In the genomic region with DNA sequence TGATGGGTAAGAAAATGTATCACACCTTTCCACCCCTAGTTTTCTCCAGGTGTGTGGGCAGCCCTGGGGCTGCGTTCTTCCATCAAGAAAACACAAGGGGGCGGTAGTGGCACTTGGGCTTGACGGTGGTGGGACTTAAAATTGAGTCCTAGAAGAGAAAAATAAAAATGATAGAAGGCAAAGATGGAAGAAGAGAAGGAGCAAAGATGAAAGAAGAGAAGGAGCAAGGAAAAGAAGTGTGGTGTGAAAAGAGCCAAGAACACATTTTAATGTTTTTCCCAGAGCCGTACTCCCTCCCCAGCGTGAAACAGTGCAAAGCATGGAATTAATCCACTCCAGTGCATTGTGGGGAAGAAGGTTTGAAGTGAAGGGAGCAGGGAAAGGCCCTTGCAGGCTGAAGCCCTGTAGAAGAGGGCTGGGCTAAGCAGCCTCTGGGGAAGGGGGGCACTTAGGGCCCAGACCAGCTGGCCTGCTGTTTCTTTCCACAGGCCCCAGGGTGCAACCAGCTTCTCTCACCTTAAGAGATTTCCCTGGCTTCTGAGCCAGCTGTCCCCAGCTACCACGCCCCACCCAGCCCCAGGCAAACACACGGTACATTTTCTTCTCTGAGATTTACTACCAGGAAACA, we compare ENCODE assay signal across 8 cellular contexts.
DNase-seq lines count a peak whose midpoint lies in the region; FAIRE-seq and TF ChIP-seq lines count a peak whose summit lies in the region.

No MANE protein-coding gene starts in this region.

- no peak for FAIRE-seq in urothelium cell line (lab: Jason Lieb, UNC)

- H3K79me2 ChIP-seq in neural cell (replicated peaks; ENCODE audit: insufficient read depth, low read length): no peaks in the 10 kb centered on the region

- no peak overlapping the region for H3K27ac ChIP-seq in neural cell (ENCODE audit: low read length)

- H3K4me2 ChIP-seq in neural cell (ENCODE audit: low read length): no peak overlapping the region

- no peaks in the 10 kb centered on the region for H3K9me2 ChIP-seq in neural cell (ENCODE audit: insufficient read depth, low read length)

- H3K4me3 Mint-ChIP-seq in CD14-positive monocyte: no peak overlapping the region
- H3K4me3 Mint-ChIP-seq in activated CD4-positive, alpha-beta memory T cell treated with anti-CD3 and anti-CD28 coated beads for 36 hours: no peak overlapping the region

- H3K9me3 ChIP-seq in HAP-1 (no peaks in the 10 kb centered on the region), neural cell (ENCODE audit: low read length) (no peaks in the 10 kb centered on the region)

- H3K4me1 ChIP-seq in HAP-1: peaks cover 5% of the 10 kb centered on the region

- no peaks in the 10 kb centered on the region for H3K4me1 Mint-ChIP-seq in CD14-positive monocyte
- no peaks in the 10 kb centered on the region for H3K4me1 Mint-ChIP-seq in activated CD4-positive, alpha-beta memory T cell treated with anti-CD3 and anti-CD28 coated beads for 36 hours (ENCODE audit: low read depth)

- TF ChIP-seq EP300 in neural cell (conservative IDR thresholded peaks at IDR 0.05; ENCODE audit: poor library complexity, severe bottlenecking): no peak

- peak; percentile 48 for DNase-seq in CD14-positive monocyte (ENCODE audit: low spot score)
- peak; percentile 50 to 72 for DNase-seq in HAP-1 (ENCODE audit: low spot score in 2 of 2)
- DNase-seq in NCI-H2107 (lab: John Stamatoyannopoulos, UW): peak; percentile 37
- DNase-seq in activated CD4-positive, alpha-beta memory T cell treated with anti-CD3 and anti-CD28 coated beads for 36 hours: peak; percentile 54
- DNase-seq in fibroblast of mammary gland (ENCODE audit: low read depth): peak; percentile 59
- peak; percentile 29 for DNase-seq in urothelium cell line (ENCODE audit: low spot score)
- DNase-seq in NCI-H226: no peak

- no peak overlapping the region for H3K27ac Mint-ChIP-seq in CD14-positive monocyte
- H3K27ac Mint-ChIP-seq in activated CD4-positive, alpha-beta memory T cell treated with anti-CD3 and anti-CD28 coated beads for 36 hours: no peak overlapping the region

- no peak overlapping the region for H3K9ac ChIP-seq in neural cell (ENCODE audit: low read length)

- intact Hi-C loops in CD14-positive monocyte (cut with micrococcal nuclease): loop anchor here (5.0 to 10.0 kb wide), 3 partner anchors 259 to 496 kb away; partner anchors contain the start of gene RNF152 (in 1 of the 2)
- intact Hi-C loops in activated CD4-positive, alpha-beta memory T cell treated with anti-CD3 and anti-CD28 coated beads for 36 hours (cut with micrococcal nuclease): loop anchor here (1.0 to 2.0 kb wide), 2 partner anchors 257 to 495 kb away; partner anchors contain the start of gene RNF152

- CTCF ChIA-PET in activated CD4-positive, alpha-beta memory T cell treated with anti-CD3 and anti-CD28 coated beads for 36 hours (lab: Charles Lee): interaction anchor here (0.7 to 8.5 kb wide), 13 partner anchors 10 to 496 kb away, joined by 3 to 81 read pairs (median 4); no protein-coding TSS in a partner anchor

- TF ChIP-seq RAD21 in neural cell (conservative IDR thresholded peaks at IDR 0.05): peak; percentile 82

- POLR2A ChIA-PET in activated CD4-positive, alpha-beta memory T cell treated with anti-CD3 and anti-CD28 coated beads for 36 hours (lab: Charles Lee): no interaction called here

- H3K27me3 ChIP-seq in HAP-1 (ENCODE audit: low read depth) (no peaks in the 10 kb centered on the region), neural cell (ENCODE audit: insufficient read depth, low read depth, low read length) (no peaks in the 10 kb centered on the region)

- H3K4me3 ChIP-seq in HAP-1 (no peak overlapping the region), fibroblast of mammary gland (ENCODE audit: control insufficient read depth, low read depth, low read length) (no peak overlapping the region), neural cell (ENCODE audit: low read length) (no peak overlapping the region)

- H3K36me3 Mint-ChIP-seq in CD14-positive monocyte: no peaks in the 10 kb centered on the region
- H3K36me3 Mint-ChIP-seq in activated CD4-positive, alpha-beta memory T cell treated with anti-CD3 and anti-CD28 coated beads for 36 hours: no peaks in the 10 kb centered on the region

- no peaks in the 10 kb centered on the region for H3K9me3 Mint-ChIP-seq in CD14-positive monocyte
- H3K9me3 Mint-ChIP-seq in activated CD4-positive, alpha-beta memory T cell treated with anti-CD3 and anti-CD28 coated beads for 36 hours: no peaks in the 10 kb centered on the region

- no peaks in the 10 kb centered on the region for H3F3A ChIP-seq in neural cell (ENCODE audit: insufficient read depth, low read length, poor library complexity, severe bottlenecking)

- no peak overlapping the region for H2AFZ ChIP-seq in neural cell (ENCODE audit: low read depth, low read length)

- TF ChIP-seq CTCF in CD14-positive monocyte (IDR thresholded peaks at IDR 0.05) (peak; percentile 84), fibroblast of mammary gland (conservative IDR thresholded peaks at IDR 0.05; ENCODE audit: control insufficient read depth, insufficient read depth, low read depth, low read length) (peak; percentile 91), neural cell (IDR thresholded peaks at IDR 0.05; ENCODE audit: poor library complexity, severe bottlenecking) (peak; percentile 77)

- no peaks in the 10 kb centered on the region for H3K36me3 ChIP-seq in HAP-1 (replicated peaks)
- no peaks in the 10 kb centered on the region for H3K36me3 ChIP-seq in neural cell (ENCODE audit: insufficient read depth, low read length)

- in situ Hi-C loops in HAP-1 (cut with MboI; ENCODE audit: low sequenced_read_pairs): no loop called here

- no peaks in the 10 kb centered on the region for H4K20me1 ChIP-seq in neural cell (ENCODE audit: insufficient read depth)

- peaks cover 0 to 14% (median 4%) of the 10 kb centered on the region in 3 donors for H3K27me3 Mint-ChIP-seq in CD14-positive monocyte (ENCODE audit: low read depth in 3 of 3)
- H3K27me3 Mint-ChIP-seq in activated CD4-positive, alpha-beta memory T cell treated with anti-CD3 and anti-CD28 coated beads for 36 hours: peaks cover 2% of the 10 kb centered on the region

TF ChIP-seq in neural cell, 6 proteins besides CTCF, POLR2A, EP300 and RAD21:
- TF ChIP-seq EZH2 (IDR thresholded peaks at IDR 0.05; ENCODE audit: borderline replicate concordance, insufficient read depth, low read length, poor library complexity, severe bottlenecking) (no peak), MXI1 (conservative IDR thresholded peaks at IDR 0.05; ENCODE audit: poor library complexity, severe bottlenecking) (no peak), POLR2AphosphoS5 (IDR thresholded peaks at IDR 0.05) (no peak), TAF1 (IDR thresholded peaks at IDR 0.05; ENCODE audit: low read depth) (no peak), REST (IDR thresholded peaks at IDR 0.05; ENCODE audit: borderline replicate concordance) (no peak), SMC3 (conservative IDR thresholded peaks at IDR 0.05; ENCODE audit: poor library complexity) (peak; percentile 88)
TF ChIP-seq in neural cell: peak in this region for 1.
